8 cellular contexts compared by ENCODE assay signal in the genomic region with DNA sequence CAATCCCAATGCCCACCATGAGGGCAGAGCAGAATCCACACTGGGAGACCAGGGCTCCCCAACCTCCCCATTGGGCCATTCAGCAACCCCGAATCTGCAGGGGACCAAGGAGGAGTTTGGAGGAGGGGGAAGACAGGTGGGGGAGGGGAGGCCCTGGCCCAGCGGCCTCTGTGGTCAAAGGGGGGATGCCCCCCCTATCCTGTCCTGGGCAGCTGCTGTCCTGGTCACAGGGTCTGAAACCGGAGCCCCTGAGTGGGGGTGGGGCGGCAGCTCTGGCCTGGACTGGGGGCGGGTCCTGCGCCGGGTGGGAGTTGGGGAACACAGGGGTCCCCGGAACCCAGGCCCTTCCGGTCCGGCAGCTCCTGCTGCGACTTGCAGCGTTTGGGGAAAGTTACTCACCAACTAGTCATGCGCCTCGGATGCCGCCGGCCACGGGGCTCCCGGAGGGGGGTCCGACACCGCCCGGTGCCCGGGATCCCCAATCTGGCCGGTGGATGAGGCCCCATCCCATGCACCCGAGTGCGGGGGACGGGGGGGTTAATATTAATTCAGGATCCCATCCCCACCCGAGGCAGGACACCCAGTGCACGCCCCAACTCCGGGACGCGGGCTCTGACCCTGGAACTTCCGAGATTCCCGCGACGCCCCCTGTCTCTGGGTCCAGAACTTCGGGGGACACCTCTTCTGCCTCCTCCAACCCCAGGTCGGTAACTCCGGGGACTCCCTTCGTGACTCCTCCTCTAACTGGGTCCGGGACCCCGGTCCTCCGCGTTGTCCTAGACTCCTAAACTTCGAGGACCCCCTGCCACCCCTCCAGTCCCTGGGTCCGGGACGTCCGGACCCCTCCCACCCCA. TPM values are rescaled to one million over a fixed set of nuclear protein-coding genes. Genes with fewer than 3 reads are reported as not detected.
DNase-seq lines count a peak whose midpoint lies in the region; ATAC-seq, FAIRE-seq and TF ChIP-seq lines count a peak whose summit lies in the region.

No MANE protein-coding gene starts in this region.

- H3K9ac ChIP-seq in Loucy (ENCODE audit: low read depth, low read length, poor library complexity, severe bottlenecking) = peak overlapping the region; percentile 78

- TF ChIP-seq POLR2A in GM12892 (IDR thresholded peaks at IDR 0.05; ENCODE audit: low read depth, low read length) = no peak

- H2AFZ ChIP-seq in Loucy (ENCODE audit: low read length) = peak overlapping the region; percentile 92

- no peaks in the 10 kb centered on the region for H3K9me3 ChIP-seq in CD4-positive, alpha-beta memory T cell (ENCODE audit: control insufficient read depth in 1 of 2, low read length in 2 of 2)
- no peaks in the 10 kb centered on the region for H3K9me3 ChIP-seq in Loucy (ENCODE audit: insufficient read depth, low read depth, low read length)
- H3K9me3 ChIP-seq in small intestine (ENCODE audit: control insufficient read depth, low read depth) = no peaks in the 10 kb centered on the region

- POLR2A ChIA-PET in CD4-positive, alpha-beta memory T cell (lab: Charles Lee; ENCODE audit: partially characterized antibody) = interaction anchor here (1.5 kb wide), 1 partner anchor 20 kb away, joined by 3 read pairs; a partner anchor contains a TSS

- H3F3A ChIP-seq in Loucy (ENCODE audit: low read depth) = no peaks in the 10 kb centered on the region

- FAIRE-seq in small intestine (lab: Jason Lieb, UNC) (no peak), GM12892 (lab: Jason Lieb, UNC) (no peak)

- no peaks in the 10 kb centered on the region for H3K9me2 ChIP-seq in Loucy (replicated peaks; ENCODE audit: low read depth, low read length)

- WGBS in small intestine, 3 donors = 0 to 1% (median 1%) methylated on average over 37 to 47 of the region's 47 CpGs

- H3K27me3 ChIP-seq in CD4-positive, alpha-beta memory T cell (ENCODE audit: insufficient read depth, low read length) = peaks cover 12% of the 10 kb centered on the region
- H3K27me3 ChIP-seq in Loucy (ENCODE audit: insufficient read depth, low read length, poor library complexity, severe bottlenecking) = no peaks in the 10 kb centered on the region
- H3K27me3 ChIP-seq in kidney epithelial cell (ENCODE audit: control insufficient read depth, insufficient read depth, low read length) = no peaks in the 10 kb centered on the region
- no peaks in the 10 kb centered on the region for H3K27me3 ChIP-seq in small intestine (ENCODE audit: control insufficient read depth in 2 of 2, insufficient read depth in 2 of 2, low read length in 2 of 2)

- no peaks in the 10 kb centered on the region for H3K36me3 ChIP-seq in CD4-positive, alpha-beta memory T cell (ENCODE audit: insufficient read depth, low read length)
- H3K36me3 ChIP-seq in Loucy (ENCODE audit: insufficient read depth, low read length) (no peaks in the 10 kb centered on the region), kidney epithelial cell (ENCODE audit: control insufficient read depth, insufficient read depth, low read length) (no peaks in the 10 kb centered on the region), small intestine (ENCODE audit: control insufficient read depth in 2 of 2, insufficient read depth in 2 of 2, low read length in 2 of 2) (no peaks in the 10 kb centered on the region)

- no peak overlapping the region for H3K4me3 ChIP-seq in CD4-positive, alpha-beta memory T cell (ENCODE audit: low read length in 2 of 2)
- peak overlapping the region; percentile 81 for H3K4me3 ChIP-seq in Loucy (ENCODE audit: low read length, poor library complexity, severe bottlenecking)
- H3K4me3 ChIP-seq in cardiac fibroblast (replicated peaks in 1 of 2; ENCODE audit: low read depth in 2 of 2, low read length in 2 of 2) = peak overlapping the region; percentile 91 to 96
- peak overlapping the region; percentile 77 for H3K4me3 ChIP-seq in kidney epithelial cell (ENCODE audit: low read depth, low read length)
- peak overlapping the region; percentile 32 to 57 for H3K4me3 ChIP-seq in small intestine (ENCODE audit: low read depth in 1 of 2, low read length in 2 of 2)

- no peak overlapping the region for H3K27ac ChIP-seq in CD4-positive, alpha-beta memory T cell (ENCODE audit: low read depth, low read length)
- peak overlapping the region in 1 of 2 donors; percentile 27 for H3K27ac ChIP-seq in small intestine (ENCODE audit: low read depth in 1 of 2, low read length in 1 of 2)

- H3K79me2 ChIP-seq in Loucy (ENCODE audit: insufficient read depth, low read length) = peaks cover 7% of the 10 kb centered on the region; the same call in 1 of the 2 replicates

- no peak for TF ChIP-seq CTCF in Loucy (conservative IDR thresholded peaks at IDR 0.05; ENCODE audit: low read length)
- no peak for TF ChIP-seq CTCF in cardiac fibroblast (IDR thresholded peaks at IDR 0.05; ENCODE audit: low read depth, low read length)
- peak; percentile 2 for TF ChIP-seq CTCF in kidney epithelial cell (IDR thresholded peaks at IDR 0.05; ENCODE audit: insufficient read depth, low read length, poor library complexity, severe bottlenecking)

- peak overlapping the region; percentile 72 to 81 (median 76) for H3K4me3 Mint-ChIP-seq in CD4-positive, alpha-beta memory T cell

- peak overlapping the region in 3 of 7 donors; percentile 48 to 70 (median 50) for H3K27ac Mint-ChIP-seq in CD4-positive, alpha-beta memory T cell

- CTCF ChIA-PET in CD4-positive, alpha-beta memory T cell (lab: Charles Lee; ENCODE audit: partially characterized antibody) = interaction anchor here (0.5 kb wide), 1 partner anchor 9 kb away, joined by 3 read pairs; no protein-coding TSS in a partner anchor

- no peaks in the 10 kb centered on the region for H3K36me3 Mint-ChIP-seq in CD4-positive, alpha-beta memory T cell

- H3K4me1 ChIP-seq in CD4-positive, alpha-beta memory T cell (ENCODE audit: insufficient read depth, low read length) = peaks cover 13% of the 10 kb centered on the region
- no peaks in the 10 kb centered on the region for H3K4me1 ChIP-seq in Loucy (ENCODE audit: insufficient read depth, low read length, poor library complexity, severe bottlenecking)
- peaks cover 0 to 3% of the 10 kb centered on the region in 2 donors for H3K4me1 ChIP-seq in small intestine (ENCODE audit: control insufficient read depth in 2 of 2, insufficient read depth in 1 of 2, low read depth in 1 of 2, low read length in 1 of 2)

- no peak for DNase-seq in CD4-positive, alpha-beta memory T cell
- DNase-seq in cardiac fibroblast (ENCODE audit: low read depth in 2 of 2) (peak; percentile 46 to 52), kidney epithelial cell (ENCODE audit: low read depth) (peak; percentile 12), small intestine (no peak), GM12892 (ENCODE audit: insufficient read length) (no peak), NAMALWA (ENCODE audit: low spot score) (no peak)

- H3K27me3 Mint-ChIP-seq in CD4-positive, alpha-beta memory T cell = peaks cover 3 to 13% of the 10 kb centered on the region in 2 donors

- peak overlapping the region; percentile 80 for H3K4me2 ChIP-seq in Loucy (ENCODE audit: low read depth, low read length, poor library complexity, severe bottlenecking)

- H3K9me3 Mint-ChIP-seq in CD4-positive, alpha-beta memory T cell = no peaks in the 10 kb centered on the region

- no peak for ATAC-seq in HG03159 (IDR thresholded peaks at IDR 0.05; ENCODE audit: unreplicated experiment)

- no peaks in the 10 kb centered on the region for H4K20me1 ChIP-seq in Loucy (ENCODE audit: insufficient read depth, low read length, poor library complexity, severe bottlenecking)

- intact Hi-C loops in CD4-positive, alpha-beta memory T cell (cut with micrococcal nuclease) = no loop called here

- peaks cover 3 to 15% (median 8%) of the 10 kb centered on the region in 4 donors for H3K4me1 Mint-ChIP-seq in CD4-positive, alpha-beta memory T cell

RNA-seq across cellular contexts. Expression of a gene that starts 0.9 kb away (rescaled TPM):
- total RNA-seq in CD4-positive, alpha-beta memory T cell = 1 to 10 TPM; 2.1 to 2.4 TPM
- 1 to 10 TPM; 2.6 to 2.7 TPM for polyA plus RNA-seq in CD4-positive, alpha-beta memory T cell
- 82.9 and 109 TPM in 2 replicates for total RNA-seq in kidney epithelial cell
- 10 to 100 TPM in 1 of 3 donors, 1 to 10 TPM in 2; 1.6 to 13.0 (median 9.8) TPM for polyA plus RNA-seq in small intestine
- polyA plus RNA-seq in GM12892 (2012; ENCODE audit: missing spikeins) = 4.0 TPM

RNA-seq across cellular contexts. Expression of a gene that starts 20.6 kb away (rescaled TPM):
- total RNA-seq in CD4-positive, alpha-beta memory T cell = 10 to 100 TPM; 40.9 to 43.6 TPM
- polyA plus RNA-seq in CD4-positive, alpha-beta memory T cell = 10 to 100 TPM; 20.7 to 32.1 TPM
- total RNA-seq in kidney epithelial cell = 85.0 and 102 TPM in 2 replicates
- 10 to 100 TPM; 48.5 to 51.4 (median 48.6) TPM for polyA plus RNA-seq in small intestine
- polyA plus RNA-seq in GM12892 (2012; ENCODE audit: missing spikeins) = 24.4 TPM

RNA-seq across cellular contexts. Expression of a gene that starts 21.0 kb away (rescaled TPM):
- total RNA-seq in CD4-positive, alpha-beta memory T cell = 100 to 1,000 TPM; 165 to 170 TPM
- polyA plus RNA-seq in CD4-positive, alpha-beta memory T cell = 100 to 1,000 TPM; 273 to 276 TPM
- total RNA-seq in kidney epithelial cell = 415 and 437 TPM in 2 replicates
- polyA plus RNA-seq in small intestine = 100 to 1,000 TPM; 254 to 350 (median 286) TPM
- polyA plus RNA-seq in GM12892 (2012; ENCODE audit: missing spikeins) = 81.2 TPM

RNA-seq across cellular contexts. Expression of a gene that starts 44.2 kb away (rescaled TPM):
- not detected for total RNA-seq in CD4-positive, alpha-beta memory T cell
- polyA plus RNA-seq in CD4-positive, alpha-beta memory T cell = not detected
- 2.3 and 2.9 TPM in 2 replicates for total RNA-seq in kidney epithelial cell
- polyA plus RNA-seq in small intestine = 1 to 10 TPM in 1 of 3 donors, not detected in 2; 1.5 TPM
- polyA plus RNA-seq in GM12892 (2012; ENCODE audit: missing spikeins) = 0.15 TPM

Comparison
In these comparisons a context has a peak if more than half of its experiments do, and no peak if none do; other contexts are left out.
1. DNase-seq: peak in cardiac fibroblast (2 of 2) and kidney epithelial cell (single experiment); none in CD4-positive, alpha-beta memory T cell (0 of 5), small intestine (single experiment), GM12892 (single experiment) and NAMALWA (single experiment).
2. H3K4me3 ChIP-seq: peak in Loucy (single experiment), cardiac fibroblast (2 of 2), kidney epithelial cell (single experiment) and small intestine (2 of 2); none in CD4-positive, alpha-beta memory T cell (0 of 2).
3. RNA of a gene that starts 0.9 kb away (total RNA-seq): 82.9 to 109 TPM in kidney epithelial cell; 2.1 to 2.4 TPM in CD4-positive, alpha-beta memory T cell; every median in the first group is over 10 times any median in the second.